12 cellular contexts compared by ENCODE assay signal in the genomic region with DNA sequence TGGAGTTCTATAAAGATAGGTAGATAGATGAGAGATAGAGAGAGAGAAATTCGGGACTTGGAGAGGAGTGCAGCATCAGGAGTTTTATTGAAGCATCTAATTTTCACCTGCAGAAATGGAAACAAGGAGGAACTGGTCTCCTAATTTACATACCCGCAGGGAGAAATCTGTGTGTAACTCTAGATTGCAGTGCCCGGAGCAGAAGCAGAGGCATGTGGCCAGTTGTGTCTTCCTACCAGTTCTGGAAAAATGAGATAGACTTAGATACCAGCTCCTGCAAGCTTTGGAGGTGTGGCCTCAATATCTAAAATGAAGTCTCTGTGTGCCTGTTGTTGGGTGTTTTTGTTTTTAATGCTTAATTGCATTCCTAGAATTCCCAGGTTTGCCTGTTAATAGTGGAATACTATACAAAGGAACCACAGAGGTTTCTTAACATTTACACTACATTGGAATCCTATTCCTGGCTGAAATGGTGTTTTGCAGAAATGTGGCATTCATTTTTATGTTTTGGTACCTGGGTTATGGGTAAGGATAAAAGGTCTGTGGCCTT.
"Had no signal": no experiment of that assay in that cellular context is flagged by ENCODE, and none has a peak within 500 bp of the region (broad histone marks: within the 10 kb centered on the region; RNA-seq: fewer than 3 reads in every experiment).

No MANE protein-coding gene starts in this region.

- H3K27ac ChIP-seq: esophagus muscularis mucosa, thyroid gland, uterus, WERI-Rb-1 had no signal

- H3K36me3 ChIP-seq: esophagus muscularis mucosa, thyroid gland, uterus, WERI-Rb-1 had no signal

- H3K9me3 ChIP-seq: esophagus muscularis mucosa, thyroid gland, uterus had no signal

- H3K4me3 ChIP-seq: esophagus muscularis mucosa, thyroid gland, uterus had no signal

- H3K4me1 ChIP-seq: thyroid gland, uterus had no signal

- ATAC-seq: activated CD4-positive, alpha-beta T cell treated with anti-CD3 and anti-CD28 coated beads for 36 hours; activated CD8-positive, alpha-beta memory T cell treated with anti-CD3 and anti-CD28 coated beads, Interleukin-2, amount 10 ng/mL, durations not matched to agents 7 days and 5 days; activated naive CD8-positive, alpha-beta T cell treated with anti-CD3 and anti-CD28 coated beads, Interleukin-2, amount 50 U/mL, for 24 hours; stimulated activated naive B cell treated with anti-CD40 and anti-IgM and Interleukin-4, amounts not matched to agents 10 μg/mL and 1 μg/mL and 100 μg/mL, for 72 hours had no signal

- H3K27me3 ChIP-seq: esophagus muscularis mucosa, thyroid gland, uterus had no signal

- DNase-seq: activated CD4-positive, alpha-beta memory T cell treated with anti-CD3 and anti-CD28 coated beads for 36 hours; activated CD4-positive, alpha-beta T cell treated with anti-CD3 and anti-CD28 coated beads for 36 hours; activated naive CD4-positive, alpha-beta T cell treated with anti-CD3 and anti-CD28 coated beads for 36 hours; activated naive CD8-positive, alpha-beta T cell treated with anti-CD3 and anti-CD28 coated beads, Interleukin-2, amount 50 U/mL, for 24 hours; activated T-cell treated with anti-CD3 and anti-CD28 coated beads, Interleukin-2, amount 50 U/mL, for 1 hour; stimulated activated CD4-positive, alpha-beta T cell treated with anti-CD3 and anti-CD28 coated beads, Interleukin-12 subunit alpha, Interleukin-12 subunit beta, amount 100 ng/mL, for 4 hours; stimulated activated naive B cell treated with anti-CD40 and anti-IgM and Interleukin-4, amounts not matched to agents 10 μg/mL and 1 μg/mL and 100 μg/mL, for 72 hours; thyroid gland; uterus; WERI-Rb-1 had no signal
